Comparison of ENCODE assay signal across 1 cellular context in genomic region chr11:38791346-38791961, GRCh38.
TF ChIP-seq lines count a peak whose summit lies in the region.

No MANE protein-coding gene starts in this region.

TF ChIP-seq in SK-N-SH treated with all-trans-retinoic acid at 6 μM for 48 hours, 23 proteins besides CTCF, POLR2A, EP300 and RAD21 (continued from another document):
- TF ChIP-seq POU6F1 (CRISPR knock-in tag; IDR thresholded peaks at IDR 0.05; ENCODE audit: borderline replicate concordance, low read depth) (no peak), CSDC2 (CRISPR knock-in tag; IDR thresholded peaks at IDR 0.05) (no peak), ZC3H10 (CRISPR knock-in tag; IDR thresholded peaks at IDR 0.05) (no peak), ISL1 (CRISPR knock-in tag; IDR thresholded peaks at IDR 0.05) (no peak), BACH2 (CRISPR knock-in tag; IDR thresholded peaks at IDR 0.05; ENCODE audit: borderline replicate concordance) (no peak), TOX (CRISPR knock-in tag; IDR thresholded peaks at IDR 0.05; ENCODE audit: borderline replicate concordance) (no peak), CREB5 (CRISPR knock-in tag; IDR thresholded peaks at IDR 0.05; ENCODE audit: low read depth) (no peak), CSRNP3 (CRISPR knock-in tag; IDR thresholded peaks at IDR 0.05) (no peak), TCF4 (CRISPR knock-in tag; IDR thresholded peaks at IDR 0.05; ENCODE audit: borderline replicate concordance) (no peak), OSR1 (CRISPR knock-in tag; IDR thresholded peaks at IDR 0.05) (no peak), GLIS3 (CRISPR knock-in tag; IDR thresholded peaks at IDR 0.05) (no peak), ZNF8 (CRISPR knock-in tag; IDR thresholded peaks at IDR 0.05) (no peak)
TF ChIP-seq in SK-N-SH treated with all-trans-retinoic acid at 6 μM for 48 hours: peak in this region for 0.
